Comparison of ENCODE assay signal across 27 cellular contexts in the genomic region with DNA sequence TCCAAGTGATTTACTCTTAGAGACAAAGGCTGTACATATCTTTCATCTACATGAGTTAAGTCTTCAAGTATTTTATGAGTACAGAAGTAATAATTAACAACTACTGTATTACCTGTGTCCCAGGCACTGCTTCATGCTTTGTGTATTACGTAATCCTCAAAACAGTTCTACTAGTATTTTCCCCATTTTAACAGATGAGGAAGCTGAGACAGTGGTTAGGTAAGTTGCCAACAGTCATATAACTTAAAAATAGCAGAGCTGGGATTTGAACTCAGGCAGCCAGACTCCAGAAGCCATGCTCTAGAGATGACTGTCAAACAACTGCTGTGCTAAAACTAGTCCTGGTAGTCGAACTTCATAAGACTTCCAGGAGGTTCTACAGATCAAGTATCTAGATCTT. TPM values are rescaled to one million over a fixed set of nuclear protein-coding genes. Genes with fewer than 3 reads are reported as not detected.
DNase-seq lines count a peak whose midpoint lies in the region; ATAC-seq, FAIRE-seq and TF ChIP-seq lines count a peak whose summit lies in the region.
"Had no signal": no experiment of that assay in that cellular context is flagged by ENCODE, and none has a peak within 500 bp of the region (broad histone marks: within the 10 kb centered on the region; RNA-seq: fewer than 3 reads in every experiment).

No MANE protein-coding gene starts in this region.

- no peak overlapping the region for H2BK5ac ChIP-seq in trophoblast cell (ENCODE audit: low read depth, low read length, poor library complexity)

- WGBS in trophoblast cell (ENCODE audit: extremely low coverage, insufficient coverage, insufficient read length) = no CpG with 5 or more reads among the region's 2 CpGs

- H3K27me3 ChIP-seq in bronchial epithelial cell (ENCODE audit: control insufficient read depth, insufficient read depth, low read length) (no peaks in the 10 kb centered on the region), trophoblast cell (ENCODE audit: insufficient read depth, low read length) (no peaks in the 10 kb centered on the region), tibial artery (no peaks in the 10 kb centered on the region), Caco-2 (replicated peaks; ENCODE audit: control insufficient read depth, insufficient read depth, low read length) (no peaks in the 10 kb centered on the region)
- H3K27me3 ChIP-seq: BLaER1, body of pancreas, dorsolateral prefrontal cortex had no signal

- no peak overlapping the region for H2AK5ac ChIP-seq in trophoblast cell (ENCODE audit: low read length)

- no peak overlapping the region for H2BK120ac ChIP-seq in trophoblast cell (ENCODE audit: insufficient read depth, low read length, poor library complexity)

- no peak for ATAC-seq in activated T-cell treated with anti-CD3 and anti-CD28 coated beads, Interleukin-2, amount 50 U/mL, for 4 hours
- ATAC-seq in GM21786 (IDR thresholded peaks at IDR 0.05; ENCODE audit: unreplicated experiment) = no peak
- ATAC-seq: body of pancreas, HCT116, mucosa of descending colon had no signal

- no peaks in the 10 kb centered on the region for H3K79me1 ChIP-seq in trophoblast cell (ENCODE audit: low read length)

- CTCF ChIA-PET in Caco-2 (lab: Charles Lee) = no interaction called here

- H3K18ac ChIP-seq in trophoblast cell (ENCODE audit: low read length) = no peak overlapping the region

- H3K9ac ChIP-seq in trophoblast cell (ENCODE audit: low read length) = no peak overlapping the region
- H3K9ac ChIP-seq: BLaER1 had no signal

- TF ChIP-seq CTCF in NB4 (IDR thresholded peaks at IDR 0.05; ENCODE audit: low read depth, low read length) (no peak), bronchial epithelial cell (IDR thresholded peaks at IDR 0.05; ENCODE audit: insufficient read depth, low read length, severe bottlenecking) (no peak), tibial artery (IDR thresholded peaks at IDR 0.05) (no peak), Caco-2 (IDR thresholded peaks at IDR 0.05; ENCODE audit: insufficient read depth in 1 of 2, low read depth in 1 of 2, low read length in 1 of 2, severe bottlenecking in 1 of 2, unreplicated experiment in 1 of 2) (no peak)

- H3K36me3 Mint-ChIP-seq in activated T-cell treated with anti-CD3 and anti-CD28 coated beads, Interleukin-2, amount 50 U/mL, for 4 hours (ENCODE audit: insufficient read depth) = peaks cover 11% of the 10 kb centered on the region
- H3K36me3 Mint-ChIP-seq in Caco-2 (ENCODE audit: insufficient read depth, unreplicated experiment) = peaks cover 8% of the 10 kb centered on the region

- H3K4me1 ChIP-seq in trophoblast cell (ENCODE audit: control insufficient read depth in 1 of 2, insufficient read depth in 2 of 2, low read length in 2 of 2) = no peaks in the 10 kb centered on the region
- peaks cover 0 to 12% (median 2%) of the 10 kb centered on the region in 4 donors for H3K4me1 ChIP-seq in tibial artery
- H3K4me1 ChIP-seq in Caco-2 = peaks cover 4% of the 10 kb centered on the region; the same call in 1 of the 2 replicates
- H3K4me1 ChIP-seq: body of pancreas had no signal

- H4K91ac ChIP-seq in trophoblast cell (ENCODE audit: low read depth, low read length) = no peak overlapping the region

- no peak for TF ChIP-seq POLR2A in NB4 (IDR thresholded peaks at IDR 0.05; ENCODE audit: extremely low read depth, insufficient read length)

- H3K4ac ChIP-seq in trophoblast cell (ENCODE audit: low read depth, low read length) = no peak overlapping the region

- no peak overlapping the region for H3K27ac Mint-ChIP-seq in Caco-2 (ENCODE audit: unreplicated experiment)
- H3K27ac Mint-ChIP-seq: activated B cell treated with CpG ODN at 0.5 μM for 24 hours, nephron progenitor cell, type B pancreatic cell had no signal

- H3K4me1 Mint-ChIP-seq in activated T-cell treated with anti-CD3 and anti-CD28 coated beads, Interleukin-2, amount 50 U/mL, for 4 hours (ENCODE audit: low read depth) = peaks cover 2% of the 10 kb centered on the region
- H3K4me1 Mint-ChIP-seq in Caco-2 (ENCODE audit: low read depth, unreplicated experiment) = no peaks in the 10 kb centered on the region

- H3K23ac ChIP-seq in trophoblast cell (ENCODE audit: low read length) = no peak overlapping the region

- H3K9me3 Mint-ChIP-seq in activated T-cell treated with anti-CD3 and anti-CD28 coated beads, Interleukin-2, amount 50 U/mL, for 4 hours = no peaks in the 10 kb centered on the region
- no peaks in the 10 kb centered on the region for H3K9me3 Mint-ChIP-seq in Caco-2 (ENCODE audit: unreplicated experiment)
- H3K9me3 Mint-ChIP-seq: activated B cell treated with CpG ODN at 0.5 μM for 24 hours, nephron progenitor cell, type B pancreatic cell had no signal

- H3K4me2 ChIP-seq in trophoblast cell (ENCODE audit: low read length) = no peak overlapping the region
- H3K4me2 ChIP-seq: BLaER1 had no signal

- H3K14ac ChIP-seq in trophoblast cell (ENCODE audit: low read length) = no peak overlapping the region

- H3K27ac ChIP-seq in trophoblast cell (ENCODE audit: low read depth, low read length) (no peak overlapping the region), tibial artery (no peak overlapping the region)
- H3K27ac ChIP-seq: BLaER1, body of pancreas, dorsolateral prefrontal cortex had no signal

- POLR2A ChIA-PET in Caco-2 (lab: Charles Lee) = no interaction called here

- H3K36me3 ChIP-seq in bronchial epithelial cell (ENCODE audit: control insufficient read depth, insufficient read depth, low read length) (no peaks in the 10 kb centered on the region), trophoblast cell (ENCODE audit: control insufficient read depth in 1 of 2, insufficient read depth in 2 of 2, low read length in 2 of 2) (peaks cover 2 to 4% of the 10 kb centered on the region in 2 experiments), tibial artery (peaks cover 0 to 21% (median 5%) of the 10 kb centered on the region in 3 donors), Caco-2 (ENCODE audit: control insufficient read depth, insufficient read depth, low read length) (no peaks in the 10 kb centered on the region)
- H3K36me3 ChIP-seq: BLaER1 had no signal

- no peaks in the 10 kb centered on the region for H3K79me2 ChIP-seq in trophoblast cell (ENCODE audit: control insufficient read depth, insufficient read depth, low read length, poor library complexity)

- DNase-seq in HT-29 (ENCODE audit: low spot score) (peak; percentile 8), NB4 (ENCODE audit: low read depth) (peak; percentile 36), bronchial epithelial cell (ENCODE audit: low read depth) (peak; percentile 29), trophoblast cell (peak; percentile 9 to 59), tibial artery (no peak), Caco-2 (no peak)
- DNase-seq in activated T-cell treated with anti-CD3 and anti-CD28 coated beads, Interleukin-2, amount 50 U/mL, for 4 hours = no peak
- DNase-seq: activated B cell treated with CpG ODN at 0.5 μM for 24 hours; activated CD4-positive, alpha-beta T cell treated with anti-CD3 and anti-CD28 coated beads, Interleukin-2, amount 50 U/mL, for 1 hour; activated T-cell treated with anti-CD3 and anti-CD28 coated beads, Interleukin-2, amount 50 U/mL, for 48 hours; body of pancreas; cerebellar nuclear complex; dorsolateral prefrontal cortex; mucosa of descending colon; NCI-H1417; NCI-H2081; NCI-H226; nephron progenitor cell; retina; Right ventricle myocardium superior; stimulated activated CD4-positive, alpha-beta T cell treated with anti-CD3 and anti-CD28 coated beads, Interleukin-2, amount 100 ng/mL, for 48 hours had no signal

- no peak for FAIRE-seq in bronchial epithelial cell (lab: Jason Lieb, UNC)
- FAIRE-seq: keratinocyte had no signal

- no peak overlapping the region for H2AFZ ChIP-seq in trophoblast cell (ENCODE audit: insufficient read depth, low read length, poor library complexity)

- no peak overlapping the region for H3K4me3 Mint-ChIP-seq in activated T-cell treated with anti-CD3 and anti-CD28 coated beads, Interleukin-2, amount 50 U/mL, for 4 hours
- no peak overlapping the region for H3K4me3 Mint-ChIP-seq in Caco-2 (ENCODE audit: unreplicated experiment)
- H3K4me3 Mint-ChIP-seq: activated B cell treated with CpG ODN at 0.5 μM for 24 hours, nephron progenitor cell, type B pancreatic cell had no signal

- H3K27me3 Mint-ChIP-seq in activated T-cell treated with anti-CD3 and anti-CD28 coated beads, Interleukin-2, amount 50 U/mL, for 4 hours (ENCODE audit: low read depth) = no peaks in the 10 kb centered on the region
- H3K27me3 Mint-ChIP-seq in Caco-2 (ENCODE audit: insufficient read depth, unreplicated experiment) = no peaks in the 10 kb centered on the region
- H3K27me3 Mint-ChIP-seq: activated B cell treated with CpG ODN at 0.5 μM for 24 hours, type B pancreatic cell had no signal

- H3K9me3 ChIP-seq in trophoblast cell (ENCODE audit: insufficient read depth, low read depth, low read length) = no peaks in the 10 kb centered on the region
- no peaks in the 10 kb centered on the region for H3K9me3 ChIP-seq in tibial artery
- no peaks in the 10 kb centered on the region for H3K9me3 ChIP-seq in Caco-2
- H3K9me3 ChIP-seq: BLaER1, body of pancreas, mucosa of descending colon had no signal

- H4K12ac ChIP-seq in trophoblast cell (ENCODE audit: low read depth, low read length) = no peak overlapping the region

- H3K4me3 ChIP-seq in NB4 (ENCODE audit: low read depth, low read length) = no peak overlapping the region
- no peak overlapping the region for H3K4me3 ChIP-seq in bronchial epithelial cell (ENCODE audit: low read depth, low read length)
- H3K4me3 ChIP-seq in trophoblast cell (ENCODE audit: low read depth, low read length) = no peak overlapping the region
- H3K4me3 ChIP-seq in tibial artery = no peak overlapping the region
- H3K4me3 ChIP-seq in Caco-2 (ENCODE audit: low read depth, low read length) = no peak overlapping the region
- H3K4me3 ChIP-seq: BLaER1, body of pancreas, dorsolateral prefrontal cortex, lung, mucosa of descending colon had no signal

- intact Hi-C loops in tibial artery (cut with DNase I; ENCODE audit: low total_unique reads) = no loop called here
- intact Hi-C loops in Caco-2 (cut with micrococcal nuclease; ENCODE audit: unreplicated experiment) = no loop called here

- H4K8ac ChIP-seq in trophoblast cell (ENCODE audit: low read depth, low read length) = no peak overlapping the region

- no peak overlapping the region for H2BK12ac ChIP-seq in trophoblast cell (ENCODE audit: low read length)

- BruUV-seq in Caco-2 (replicated peaks; lab: Mats Ljungman, UMichigan) = no TSS peak

RNA-seq across cellular contexts. Expression of gene TRMT5, which starts 10.7 kb away (rescaled TPM):
- 2.8 and 6.6 TPM in 2 replicates for total RNA-seq in HT-29 (2014; rRNA removed; shearing (Covaris generic))
- total RNA-seq in bronchial epithelial cell (9.6 and 12.1 TPM in 2 replicates), Caco-2 (2022) (16.3 and 16.5 TPM in 2 replicates)
- 12.3 and 12.4 TPM in 2 replicates for polyA plus RNA-seq in trophoblast cell (2013)
- 10 to 100 TPM; 14.8 to 20.5 (median 20.0) TPM for total RNA-seq in activated T-cell treated with anti-CD3 and anti-CD28 coated beads, Interleukin-2, amount 50 U/mL, for 4 hours

RNA-seq across cellular contexts. Expression of gene SLC38A6, which starts 10.9 kb away (rescaled TPM):
- total RNA-seq in HT-29 (2014; rRNA removed; shearing (Covaris generic)) = 2.1 and 4.2 TPM in 2 replicates
- total RNA-seq in bronchial epithelial cell (16.1 and 22.3 TPM in 2 replicates), Caco-2 (2022) (10.2 and 11.5 TPM in 2 replicates)
- 23.5 and 27.5 TPM in 2 replicates for polyA plus RNA-seq in trophoblast cell (2013)
- total RNA-seq in activated T-cell treated with anti-CD3 and anti-CD28 coated beads, Interleukin-2, amount 50 U/mL, for 4 hours = 1 to 10 TPM; 2.9 to 3.8 (median 3.3) TPM

Comparison
In these comparisons a context has a peak if more than half of its experiments do, and no peak if none do; other contexts are left out.
1. DNase-seq: peak in HT-29 (single experiment), NB4 (single experiment), bronchial epithelial cell (single experiment) and trophoblast cell (2 of 2); none in tibial artery (0 of 2), activated T-cell treated with anti-CD3 and anti-CD28 coated beads, Interleukin-2, amount 50 U/mL, for 4 hours (single experiment) and Caco-2 (0 of 2).